ENCODE assay signal across 2 cellular contexts in genomic region chr3:185199671-185200070, GRCh38.
TF ChIP-seq lines count a peak whose summit lies in the region.

No MANE protein-coding gene starts in this region.

TF ChIP-seq in GM12878, 131 proteins besides CTCF, POLR2A, EP300 and RAD21:
- no peak for TF ChIP-seq JUND (IDR thresholded peaks at IDR 0.05; ENCODE audit: low read depth, low read length)
- no peak for TF ChIP-seq SREBF1 (IDR thresholded peaks at IDR 0.05; ENCODE audit: low read length)
- no peak for TF ChIP-seq ZBED1 (IDR thresholded peaks at IDR 0.05; ENCODE audit: borderline replicate concordance)
- TF ChIP-seq CREM (IDR thresholded peaks at IDR 0.05; ENCODE audit: low read depth), result no peak
- TF ChIP-seq FOS (IDR thresholded peaks at IDR 0.05; ENCODE audit: borderline replicate concordance, extremely low read depth, insufficient read length), result no peak

TF ChIP-seq in HepG2, 621 proteins besides CTCF, POLR2A, EP300 and RAD21:
- TF ChIP-seq ZNF44 (CRISPR knock-in tag; IDR thresholded peaks at IDR 0.05), result no peak
- no peak for TF ChIP-seq ZNF687 (CRISPR knock-in tag; IDR thresholded peaks at IDR 0.05)
- TF ChIP-seq KLF9 (CRISPR knock-in tag; IDR thresholded peaks at IDR 0.05; ENCODE audit: low read depth), result no peak
- TF ChIP-seq TRIM24 (CRISPR knock-in tag; IDR thresholded peaks at IDR 0.05), result no peak
- no peak for TF ChIP-seq ZNF232 (CRISPR knock-in tag; IDR thresholded peaks at IDR 0.05; ENCODE audit: borderline replicate concordance)
- no peak for TF ChIP-seq ZNF781 (CRISPR knock-in tag; IDR thresholded peaks at IDR 0.05; ENCODE audit: borderline replicate concordance, not compliant biosample characterization)
- TF ChIP-seq ZFP37 (CRISPR knock-in tag; IDR thresholded peaks at IDR 0.05; ENCODE audit: borderline replicate concordance), result no peak
- TF ChIP-seq DBP (CRISPR knock-in tag; IDR thresholded peaks at IDR 0.05; ENCODE audit: not compliant biosample characterization), result no peak
- no peak for TF ChIP-seq TEAD3 (CRISPR knock-in tag; optimal IDR thresholded peaks at IDR 0.05; ENCODE audit: borderline replicate concordance)
- TF ChIP-seq ZNF713 (CRISPR knock-in tag; IDR thresholded peaks at IDR 0.05), result no peak
- no peak for TF ChIP-seq ZSCAN12 (CRISPR knock-in tag; IDR thresholded peaks at IDR 0.05)
